In the genomic region with DNA sequence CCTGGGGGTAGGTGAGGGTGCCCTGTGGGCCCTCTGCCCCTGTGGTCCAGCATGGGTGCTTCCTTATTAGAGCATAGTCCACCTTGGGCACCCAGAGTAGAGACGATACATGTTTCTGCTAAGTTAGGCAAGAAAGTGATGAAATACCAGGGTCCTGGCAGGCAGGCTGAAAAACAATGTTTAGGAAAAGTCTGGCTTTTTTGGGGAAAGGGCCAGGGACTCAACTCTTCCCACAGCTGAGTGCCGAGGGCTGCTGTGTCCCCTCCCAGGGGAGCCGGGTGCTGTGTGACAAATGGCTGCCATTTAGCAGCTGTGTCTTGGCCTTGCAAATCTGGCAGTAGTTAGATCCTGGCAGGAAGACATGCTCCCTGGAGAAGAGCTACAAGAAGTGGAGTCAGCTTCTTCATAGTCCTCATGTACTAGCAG, we compare ENCODE assay signal across 2 cellular contexts.
TF ChIP-seq lines count a peak whose summit lies in the region.

No MANE protein-coding gene starts in this region.

TF ChIP-seq in IMR-90, 13 proteins besides CTCF, POLR2A, EP300 and RAD21:
- TF ChIP-seq MXI1 (IDR thresholded peaks at IDR 0.05; ENCODE audit: borderline replicate concordance, low read depth, low read length), result no peak
- peak; percentile 71 for TF ChIP-seq CEBPB (IDR thresholded peaks at IDR 0.05; ENCODE audit: low read depth, low read length)

TF ChIP-seq in endothelial cell of umbilical vein, 7 proteins besides CTCF, POLR2A, EP300 and RAD21:
- TF ChIP-seq, protein P1, sequence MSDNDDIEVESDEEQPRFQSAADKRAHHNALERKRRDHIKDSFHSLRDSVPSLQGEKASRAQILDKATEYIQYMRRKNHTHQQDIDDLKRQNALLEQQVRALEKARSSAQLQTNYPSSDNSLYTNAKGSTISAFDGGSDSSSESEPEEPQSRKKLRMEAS (IDR thresholded peaks at IDR 0.05; ENCODE audit: insufficient read depth, insufficient read length), result no peak
- TF ChIP-seq POLR2AphosphoS5 (IDR thresholded peaks at IDR 0.05; ENCODE audit: insufficient read depth, low read depth, low read length), result no peak
- TF ChIP-seq MYC (IDR thresholded peaks at IDR 0.05; ENCODE audit: low read depth, low read length), result no peak
- no peak for TF ChIP-seq GATA2 (IDR thresholded peaks at IDR 0.05; ENCODE audit: insufficient read depth, insufficient read length, low read depth, low read length)
- TF ChIP-seq EZH2 (IDR thresholded peaks at IDR 0.05; ENCODE audit: borderline replicate concordance, low read depth, low read length, severe bottlenecking), result no peak
- TF ChIP-seq JUN (IDR thresholded peaks at IDR 0.05; ENCODE audit: borderline replicate concordance, insufficient read depth, insufficient read length, low read depth), result no peak
- TF ChIP-seq FOS (IDR thresholded peaks at IDR 0.05; ENCODE audit: borderline replicate concordance, insufficient read depth, low read length), result no peak
